ENCODE assay signal across 20 cellular contexts in genomic region chr1:54754486-54755285, GRCh38. TPM values are rescaled to one million over a fixed set of nuclear protein-coding genes. Genes with fewer than 3 reads are reported as not detected.
"Had no signal": no experiment of that assay in that cellular context is flagged by ENCODE, and none has a peak within 500 bp of the region (broad histone marks: within the 10 kb centered on the region; RNA-seq: fewer than 3 reads in every experiment).

No MANE protein-coding gene starts in this region.

- H3K27me3 Mint-ChIP-seq: naive thymus-derived CD8-positive, alpha-beta T cell had no signal

- H3K4me3 Mint-ChIP-seq: naive thymus-derived CD8-positive, alpha-beta T cell; neural progenitor cell had no signal

- ATAC-seq: mucosa of descending colon; naive thymus-derived CD8-positive, alpha-beta T cell had no signal

- DNase-seq: cortex of kidney; dorsolateral prefrontal cortex; effector CD8-positive, alpha-beta T cell; heart right ventricle; hypothalamus; kidney glomerular epithelial cell; mucosa of descending colon; naive thymus-derived CD8-positive, alpha-beta T cell; occipital lobe; sigmoid colon; stimulated activated CD4-positive, alpha-beta T cell treated with anti-CD3 and anti-CD28 coated beads, Interleukin-12 subunit alpha, Interleukin-12 subunit beta, amount 100 ng/mL, for 4 hours; stimulated activated naive CD4-positive, alpha-beta T cell treated with Interleukin-2 at 50 U/mL for 16 hours; tibial artery had no signal

- H3K4me1 ChIP-seq: heart right ventricle, neural progenitor cell, parathyroid adenoma, prostate gland, sigmoid colon, tibial artery, upper lobe of left lung, vagina had no signal

- H3K27me3 ChIP-seq: dorsolateral prefrontal cortex, heart right ventricle, neural progenitor cell, sigmoid colon, tibial artery, upper lobe of left lung, vagina had no signal

- H3K9me3 ChIP-seq: heart right ventricle, mucosa of descending colon, prostate gland, sigmoid colon, tibial artery, upper lobe of left lung, vagina had no signal

- H3K4me3 ChIP-seq: dorsolateral prefrontal cortex, heart right ventricle, mucosa of descending colon, neural progenitor cell, prostate gland, sigmoid colon, skin epidermis, tibial artery, upper lobe of left lung, vagina had no signal

- H3K27ac ChIP-seq: dorsolateral prefrontal cortex, heart right ventricle, neural progenitor cell, parathyroid adenoma, prostate gland, sigmoid colon, skin epidermis, tibial artery, upper lobe of left lung, vagina had no signal

- H3K4me1 Mint-ChIP-seq: neural progenitor cell had no signal

- H3K27ac Mint-ChIP-seq: neural progenitor cell had no signal

- H3K9me3 Mint-ChIP-seq: naive thymus-derived CD8-positive, alpha-beta T cell; neural progenitor cell had no signal

- H3K36me3 ChIP-seq: neural progenitor cell had no signal

RNA-seq across cellular contexts. Expression of gene TTC22, which starts 46.4 kb away (rescaled TPM):
- total RNA-seq: glomerular endothelial cell had no signal
